Comparison of ENCODE assay signal across 8 cellular contexts in the genomic region with DNA sequence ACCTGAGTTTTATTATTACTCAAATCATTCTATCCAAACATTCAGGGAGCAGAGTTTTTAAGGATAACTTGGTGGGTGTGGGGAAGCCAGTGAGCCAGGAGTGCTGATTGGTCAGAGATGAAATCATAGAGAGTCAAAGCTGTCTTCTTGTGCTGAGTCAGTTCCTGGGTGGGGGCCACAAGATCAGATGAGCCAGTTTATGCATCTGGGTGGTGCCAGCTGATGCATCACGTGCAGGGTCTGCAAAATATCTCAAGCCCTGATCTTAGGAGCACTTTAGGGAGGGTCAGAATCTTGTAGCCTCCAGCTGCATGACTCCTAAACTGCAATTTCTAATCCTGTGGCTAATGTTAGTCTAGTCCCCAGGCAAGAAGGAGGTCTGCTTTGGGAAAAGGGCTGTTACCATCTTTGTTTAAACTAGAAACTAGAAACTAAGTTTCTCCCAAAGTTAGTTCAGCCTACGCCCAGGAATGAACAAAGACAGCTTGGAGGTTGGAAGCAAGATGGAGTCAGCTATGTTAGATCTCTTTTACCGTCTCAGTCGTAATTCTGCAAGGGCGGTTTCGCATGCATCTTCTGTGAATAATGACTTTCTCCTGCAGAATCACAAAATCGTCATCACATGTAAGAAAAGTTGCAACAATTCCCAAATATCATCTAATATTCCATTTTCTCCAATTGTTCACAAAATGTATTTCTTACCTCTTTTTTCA.
DNase-seq lines count a peak whose midpoint lies in the region; ATAC-seq, FAIRE-seq and TF ChIP-seq lines count a peak whose summit lies in the region.
"Not testable (repeated sequence)": the region's sequence is repeated elsewhere in the genome, so short reads cannot be mapped to it uniquely, and the experiment has no call there.

No MANE protein-coding gene starts in this region.

- H3K4me1 ChIP-seq in GM23248 (ENCODE audit: insufficient read depth); K562 (replicated peaks in 1 of 2; ENCODE audit: control insufficient read depth in 2 of 2, insufficient read depth in 2 of 2, low read length in 2 of 2): not testable (repeated sequence)

- H3K4me3 ChIP-seq in GM23248; K562; fibroblast of the aortic adventitia (ENCODE audit: low read depth, low read length): not testable (repeated sequence)

- not testable (repeated sequence) for TF ChIP-seq RAD21 in K562 (CRISPR knock-in tag; conservative IDR thresholded peaks at IDR 0.05 in 1 of 2, IDR thresholded peaks at IDR 0.05 in 1 of 2)

- H3K27ac ChIP-seq in GM23248; K562 (ENCODE audit: extremely low read depth, low read depth, low read length): not testable (repeated sequence)

- FAIRE-seq in K562 (lab: Jason Lieb, UNC): not testable (repeated sequence)

- CTCF ChIA-PET in K562 (lab: Yijun Ruan, JAX; ENCODE audit: low intra/inter-chr PET ratio): not testable (repeated sequence)

- TF ChIP-seq EP300 in K562 (IDR thresholded peaks at IDR 0.05; ENCODE audit: low read length): not testable (repeated sequence)

- not testable (repeated sequence) for TF ChIP-seq CTCF in K562 (IDR thresholded peaks at IDR 0.05 in 2 of 3, conservative IDR thresholded peaks at IDR 0.05 in 1 of 3; ENCODE audit: insufficient read depth in 2 of 3, low read depth in 1 of 3, low read length in 3 of 3); fibroblast of the aortic adventitia (IDR thresholded peaks at IDR 0.05; ENCODE audit: insufficient read depth, low read length)

- H3K9me2 ChIP-seq in GM23248 (ENCODE audit: insufficient read depth): not testable (repeated sequence)

- DNase-seq in A172 (ENCODE audit: low spot score) (peak; percentile 60), GM23248 (peak; percentile 12), M059J (ENCODE audit: low read depth) (peak; percentile 12), SK-MEL-5 (ENCODE audit: low read depth, low spot score) (peak; percentile 28), K562 (ENCODE audit: extremely low read depth in 1 of 4, low spot score in 3 of 4) (peak in 1 of 4 experiments; percentile 25), erythroblast (lab: John Stamatoyannopoulos, UW) (peak; percentile 44 to 61), fibroblast of the aortic adventitia (ENCODE audit: low read depth) (peak; percentile 13), islet precursor cell (peak; percentile 78)

- H3K79me2 ChIP-seq in GM23248 (ENCODE audit: insufficient read depth); K562 (ENCODE audit: control insufficient read depth, insufficient read depth, low read length): not testable (repeated sequence)

- not testable (repeated sequence) for H3F3A ChIP-seq in GM23248 (ENCODE audit: insufficient read depth)

- H3K9me1 ChIP-seq in K562 (ENCODE audit: control insufficient read depth, insufficient read depth, low read length): not testable (repeated sequence)

- not testable (repeated sequence) for ATAC-seq in K562

- not testable (repeated sequence) for H3K36me3 ChIP-seq in GM23248 (ENCODE audit: low read depth); K562 (ENCODE audit: control insufficient read depth, insufficient read depth, low read length)

- WGBS in GM23248 (ENCODE audit: low coverage in 1 of 2, low lambda C conversion rate in 2 of 2, missing lambda C conversion rate in 2 of 2), 2 experiments: 64 to 67% methylated on average over 7 of the region's 7 CpGs
- WGBS in K562 (ENCODE audit: insufficient coverage, low coverage, missing lambda C conversion rate): 20% methylated on average over 7 of the region's 7 CpGs

- not testable (repeated sequence) for BruUV-seq in K562 (replicated peaks; lab: Mats Ljungman, UMichigan)

- H3K9me3 ChIP-seq in GM23248 (ENCODE audit: low read depth); K562 (replicated peaks; ENCODE audit: control insufficient read depth, insufficient read depth, low read depth, low read length): not testable (repeated sequence)

- H4K20me1 ChIP-seq in GM23248 (ENCODE audit: insufficient read depth); K562 (replicated peaks; ENCODE audit: control insufficient read depth, insufficient read depth, low read length): not testable (repeated sequence)

- intact Hi-C loops in K562 (cut with micrococcal nuclease): not testable (repeated sequence)

- not testable (repeated sequence) for H3K4me2 ChIP-seq in GM23248 (ENCODE audit: unreplicated experiment)
- peak overlapping the region; percentile 18; the same call in 1 of the 2 replicates for H3K4me2 ChIP-seq in K562 (ENCODE audit: insufficient read depth, low read length)

- POLR2A ChIA-PET in K562 (lab: Yijun Ruan, JAX): interaction anchor here (0.5 to 0.7 kb wide), 2 partner anchors 20 to 188 kb away, joined by 3 read pairs; no protein-coding TSS in a partner anchor

- not testable (repeated sequence) for TF ChIP-seq POLR2A in K562 (conservative IDR thresholded peaks at IDR 0.05); erythroblast (IDR thresholded peaks at IDR 0.05; ENCODE audit: low read length)

- in situ Hi-C loops in GM23248 (cut with MboI); SK-MEL-5 (cut with HindIII; ENCODE audit: low pct_unique_long_range_greater_than_20kb, low sequenced_read_pairs); K562 (cut with MboI): not testable (repeated sequence)

- not testable (repeated sequence) for H3K27me3 ChIP-seq in GM23248 (replicated peaks; ENCODE audit: insufficient read depth)
- H3K27me3 ChIP-seq in K562 (ENCODE audit: control insufficient read depth in 2 of 2, insufficient read depth in 2 of 2, low read length in 2 of 2): peaks cover 6 to 24% of the 10 kb centered on the region in 2 experiments; a peak in 4 of 5 replicates

- H3K9ac ChIP-seq in GM23248; K562 (ENCODE audit: insufficient read depth in 1 of 2, low read depth in 2 of 2, low read length in 2 of 2): not testable (repeated sequence)

- H2AFZ ChIP-seq in GM23248; K562 (ENCODE audit: low read depth, low read length): not testable (repeated sequence)

TF ChIP-seq in K562, 482 proteins besides CTCF, POLR2A, EP300 and RAD21 (continues in another document):
- TF ChIP-seq, protein P1, sequence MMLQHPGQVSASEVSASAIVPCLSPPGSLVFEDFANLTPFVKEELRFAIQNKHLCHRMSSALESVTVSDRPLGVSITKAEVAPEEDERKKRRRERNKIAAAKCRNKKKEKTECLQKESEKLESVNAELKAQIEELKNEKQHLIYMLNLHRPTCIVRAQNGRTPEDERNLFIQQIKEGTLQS (IDR thresholded peaks at IDR 0.05): peak; percentile 25; the same call in 1 of the 2 replicates
- TF ChIP-seq, protein P1 (CRISPR knock-in tag; conservative IDR thresholded peaks at IDR 0.05): not testable (repeated sequence)
- TF ChIP-seq, protein P2, sequence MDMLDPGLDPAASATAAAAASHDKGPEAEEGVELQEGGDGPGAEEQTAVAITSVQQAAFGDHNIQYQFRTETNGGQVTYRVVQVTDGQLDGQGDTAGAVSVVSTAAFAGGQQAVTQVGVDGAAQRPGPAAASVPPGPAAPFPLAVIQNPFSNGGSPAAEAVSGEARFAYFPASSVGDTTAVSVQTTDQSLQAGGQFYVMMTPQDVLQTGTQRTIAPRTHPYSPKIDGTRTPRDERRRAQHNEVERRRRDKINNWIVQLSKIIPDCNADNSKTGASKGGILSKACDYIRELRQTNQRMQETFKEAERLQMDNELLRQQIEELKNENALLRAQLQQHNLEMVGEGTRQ (CRISPR knock-in tag; IDR thresholded peaks at IDR 0.05): peak; percentile 85
- TF ChIP-seq, protein P3, sequence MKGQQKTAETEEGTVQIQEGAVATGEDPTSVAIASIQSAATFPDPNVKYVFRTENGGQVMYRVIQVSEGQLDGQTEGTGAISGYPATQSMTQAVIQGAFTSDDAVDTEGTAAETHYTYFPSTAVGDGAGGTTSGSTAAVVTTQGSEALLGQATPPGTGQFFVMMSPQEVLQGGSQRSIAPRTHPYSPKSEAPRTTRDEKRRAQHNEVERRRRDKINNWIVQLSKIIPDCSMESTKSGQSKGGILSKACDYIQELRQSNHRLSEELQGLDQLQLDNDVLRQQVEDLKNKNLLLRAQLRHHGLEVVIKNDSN (CRISPR knock-in tag; IDR thresholded peaks at IDR 0.05): peak; percentile 49
- TF ChIP-seq CBFA2T2 (conservative IDR thresholded peaks at IDR 0.05) (peak; percentile 34; the same call in 1 of the 2 replicates), RAD51 (IDR thresholded peaks at IDR 0.05; ENCODE audit: borderline replicate concordance, low read depth) (peak; percentile 78), DPF2 (IDR thresholded peaks at IDR 0.05) (peak; percentile 49), ZNF316 (IDR thresholded peaks at IDR 0.05) (peak; percentile 88), CBFA2T3 (IDR thresholded peaks at IDR 0.05) (peak; percentile 18; the same call in 1 of the 2 replicates), CTBP1 (IDR thresholded peaks at IDR 0.05; ENCODE audit: borderline replicate concordance) (peak; percentile 32; the same call in 1 of the 2 replicates), MAFG (tag; conservative IDR thresholded peaks at IDR 0.05) (peak; percentile 83), JUND (IDR thresholded peaks at IDR 0.05; ENCODE audit: borderline replicate concordance, low read depth, low read length) (peak; percentile 39; the same call in 1 of the 2 replicates)
- TF ChIP-seq, protein P4, sequence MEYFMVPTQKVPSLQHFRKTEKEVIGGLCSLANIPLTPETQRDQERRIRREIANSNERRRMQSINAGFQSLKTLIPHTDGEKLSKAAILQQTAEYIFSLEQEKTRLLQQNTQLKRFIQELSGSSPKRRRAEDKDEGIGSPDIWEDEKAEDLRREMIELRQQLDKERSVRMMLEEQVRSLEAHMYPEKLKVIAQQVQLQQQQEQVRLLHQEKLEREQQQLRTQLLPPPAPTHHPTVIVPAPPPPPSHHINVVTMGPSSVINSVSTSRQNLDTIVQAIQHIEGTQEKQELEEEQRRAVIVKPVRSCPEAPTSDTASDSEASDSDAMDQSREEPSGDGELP (CRISPR knock-in tag; IDR thresholded peaks at IDR 0.05; ENCODE audit: borderline replicate concordance): peak; percentile 70; the same call in 1 of the 2 replicates
- TF ChIP-seq JUND (tag; IDR thresholded peaks at IDR 0.05; ENCODE audit: borderline replicate concordance, low read depth, low read length): not testable (repeated sequence)
